ENCODE assay signal across 11 cellular contexts in genomic region chr9:109817146-109817845, GRCh38. TPM values are rescaled to one million over a fixed set of nuclear protein-coding genes. Genes with fewer than 3 reads are reported as not detected.
DNase-seq lines count a peak whose midpoint lies in the region; ATAC-seq, FAIRE-seq and TF ChIP-seq lines count a peak whose summit lies in the region.
"Had no signal": no experiment of that assay in that cellular context is flagged by ENCODE, and none has a peak within 500 bp of the region (broad histone marks: within the 10 kb centered on the region; RNA-seq: fewer than 3 reads in every experiment).

No MANE protein-coding gene starts in this region.

- no peak overlapping the region for H3K27ac Mint-ChIP-seq in astrocyte (ENCODE audit: unreplicated experiment)

- peaks cover 2% of the 10 kb centered on the region for H3K36me3 Mint-ChIP-seq in astrocyte (ENCODE audit: low read depth, unreplicated experiment)

- H3K4me1 ChIP-seq in astrocyte (ENCODE audit: insufficient read depth, low read length) (peaks cover 47% of the 10 kb centered on the region), right atrium auricular region (peaks cover 0 to 33% of the 10 kb centered on the region in 2 donors), stomach (peaks cover 0 to 10% (median 0%) of the 10 kb centered on the region in 4 donors)

- no peak for TF ChIP-seq EP300 in stomach (IDR thresholded peaks at IDR 0.05)

- TF ChIP-seq CTCF in astrocyte (IDR thresholded peaks at IDR 0.05; ENCODE audit: insufficient read depth, low read depth, low read length), result no peak
- TF ChIP-seq CTCF in right atrium auricular region (IDR thresholded peaks at IDR 0.05), result no peak
- no peak for TF ChIP-seq CTCF in stomach (IDR thresholded peaks at IDR 0.05)

- H4K20me1 ChIP-seq in astrocyte (ENCODE audit: insufficient read depth, low read length), result peaks cover 3% of the 10 kb centered on the region

- ATAC-seq in HG03159 (IDR thresholded peaks at IDR 0.05; ENCODE audit: unreplicated experiment), result peak; percentile 2
- no peak for ATAC-seq in HG03342 (IDR thresholded peaks at IDR 0.05; ENCODE audit: unreplicated experiment)
- no peak for ATAC-seq in HG03565 (IDR thresholded peaks at IDR 0.05; ENCODE audit: unreplicated experiment)

- FAIRE-seq in astrocyte (lab: Jason Lieb, UNC), result peak; percentile 94

- intact Hi-C loops in stomach (cut with DNase I; ENCODE audit: low total_unique reads), result loop anchor here (5.0 kb wide), 1 partner anchor 245 kb away; no protein-coding TSS in a partner anchor

- H3K9me3 ChIP-seq in astrocyte (ENCODE audit: insufficient read depth, low read depth, low read length), result no peaks in the 10 kb centered on the region
- H3K9me3 ChIP-seq in right atrium auricular region, result no peaks in the 10 kb centered on the region
- H3K9me3 ChIP-seq in stomach, result no peaks in the 10 kb centered on the region
- H3K9me3 ChIP-seq: vagina had no signal

- H2AFZ ChIP-seq in astrocyte (ENCODE audit: low read depth, low read length), result no peak overlapping the region

- H3K4me2 ChIP-seq in astrocyte (ENCODE audit: low read length), result peak overlapping the region; percentile 74
- H3K4me2 ChIP-seq: KMS-11 had no signal

- DNase-seq in astrocyte (ENCODE audit: low read depth) (peak; percentile 88), right atrium auricular region (ENCODE audit: low spot score) (no peak), stomach (no peak), CD1c-positive myeloid dendritic cell (ENCODE audit: extremely low spot score) (no peak), cerebellar cortex (ENCODE audit: low spot score) (no peak)
- DNase-seq: stimulated activated CD4-positive, alpha-beta T cell treated with anti-CD3 and anti-CD28 coated beads, Interleukin-4, amount 100 ng/mL, for 4 hours had no signal

- peaks cover 20% of the 10 kb centered on the region for H3K4me1 Mint-ChIP-seq in astrocyte (ENCODE audit: low read depth, unreplicated experiment)

- no peaks in the 10 kb centered on the region for H3K27me3 ChIP-seq in astrocyte (ENCODE audit: insufficient read depth, low read length)
- H3K27me3 ChIP-seq in right atrium auricular region, result no peaks in the 10 kb centered on the region
- peaks cover 0 to 3% (median 0%) of the 10 kb centered on the region in 3 donors for H3K27me3 ChIP-seq in stomach
- H3K27me3 ChIP-seq: vagina had no signal

- H3K4me3 Mint-ChIP-seq in astrocyte (ENCODE audit: unreplicated experiment), result no peak overlapping the region

- no peak for TF ChIP-seq POLR2A in stomach (IDR thresholded peaks at IDR 0.05)

- peak overlapping the region; percentile 85 for H3K9ac ChIP-seq in astrocyte (ENCODE audit: low read length)
- H3K9ac ChIP-seq: KMS-11 had no signal

- WGBS in stomach, 5 donors, result 59 to 64% (median 60%) methylated on average over 6 of the region's 6 CpGs

- peaks cover 2% of the 10 kb centered on the region for H3K9me3 Mint-ChIP-seq in astrocyte (ENCODE audit: unreplicated experiment)

- H3K27ac ChIP-seq in astrocyte (ENCODE audit: low read depth, low read length) (peak overlapping the region; percentile 98), right atrium auricular region (peak overlapping the region; percentile 62 to 78), stomach (peak overlapping the region in 3 of 5 donors; percentile 30 to 58 (median 49))
- H3K27ac ChIP-seq: KMS-11, vagina had no signal

- peaks cover 69% of the 10 kb centered on the region for H3K79me2 ChIP-seq in astrocyte (ENCODE audit: insufficient read depth, low read length)

- H3K36me3 ChIP-seq in astrocyte (ENCODE audit: insufficient read depth, low read length) (no peaks in the 10 kb centered on the region), right atrium auricular region (no peaks in the 10 kb centered on the region), stomach (no peaks in the 10 kb centered on the region)
- H3K36me3 ChIP-seq: vagina had no signal

- no peaks in the 10 kb centered on the region for H3K27me3 Mint-ChIP-seq in astrocyte (ENCODE audit: low read depth, unreplicated experiment)

- peak overlapping the region; percentile 9 for H3K4me3 ChIP-seq in astrocyte (ENCODE audit: insufficient read depth, low read depth, low read length)
- H3K4me3 ChIP-seq in right atrium auricular region, result no peak overlapping the region
- no peak overlapping the region for H3K4me3 ChIP-seq in stomach
- H3K4me3 ChIP-seq: vagina had no signal

RNA-seq across cellular contexts. Expression of gene PALM2AKAP2, which starts 37.3 kb away (rescaled TPM):
- total RNA-seq in astrocyte (58.1 and 61.3 TPM in 2 replicates), right atrium auricular region (10 to 100 TPM; 56.6 to 61.1 TPM), stomach (1 to 10 TPM in 3 of 5 donors, not detected in 2; 1.3 to 6.2 (median 1.7) TPM)
- polyA plus RNA-seq in stomach, result 1 to 10 TPM in 1 of 3 donors, under 1 TPM in 1, not detected in 1; 0.05 to 1.2 TPM
